In genomic region chr16:180921-181667, GRCh38 we compare ENCODE assay signal across 1 cellular context.
TF ChIP-seq lines count a peak whose summit lies in the region.

No MANE protein-coding gene starts in this region.

TF ChIP-seq in K562, 482 proteins besides CTCF, POLR2A, EP300 and RAD21 (continued from another document and continues in another):
- TF ChIP-seq, protein P1, sequence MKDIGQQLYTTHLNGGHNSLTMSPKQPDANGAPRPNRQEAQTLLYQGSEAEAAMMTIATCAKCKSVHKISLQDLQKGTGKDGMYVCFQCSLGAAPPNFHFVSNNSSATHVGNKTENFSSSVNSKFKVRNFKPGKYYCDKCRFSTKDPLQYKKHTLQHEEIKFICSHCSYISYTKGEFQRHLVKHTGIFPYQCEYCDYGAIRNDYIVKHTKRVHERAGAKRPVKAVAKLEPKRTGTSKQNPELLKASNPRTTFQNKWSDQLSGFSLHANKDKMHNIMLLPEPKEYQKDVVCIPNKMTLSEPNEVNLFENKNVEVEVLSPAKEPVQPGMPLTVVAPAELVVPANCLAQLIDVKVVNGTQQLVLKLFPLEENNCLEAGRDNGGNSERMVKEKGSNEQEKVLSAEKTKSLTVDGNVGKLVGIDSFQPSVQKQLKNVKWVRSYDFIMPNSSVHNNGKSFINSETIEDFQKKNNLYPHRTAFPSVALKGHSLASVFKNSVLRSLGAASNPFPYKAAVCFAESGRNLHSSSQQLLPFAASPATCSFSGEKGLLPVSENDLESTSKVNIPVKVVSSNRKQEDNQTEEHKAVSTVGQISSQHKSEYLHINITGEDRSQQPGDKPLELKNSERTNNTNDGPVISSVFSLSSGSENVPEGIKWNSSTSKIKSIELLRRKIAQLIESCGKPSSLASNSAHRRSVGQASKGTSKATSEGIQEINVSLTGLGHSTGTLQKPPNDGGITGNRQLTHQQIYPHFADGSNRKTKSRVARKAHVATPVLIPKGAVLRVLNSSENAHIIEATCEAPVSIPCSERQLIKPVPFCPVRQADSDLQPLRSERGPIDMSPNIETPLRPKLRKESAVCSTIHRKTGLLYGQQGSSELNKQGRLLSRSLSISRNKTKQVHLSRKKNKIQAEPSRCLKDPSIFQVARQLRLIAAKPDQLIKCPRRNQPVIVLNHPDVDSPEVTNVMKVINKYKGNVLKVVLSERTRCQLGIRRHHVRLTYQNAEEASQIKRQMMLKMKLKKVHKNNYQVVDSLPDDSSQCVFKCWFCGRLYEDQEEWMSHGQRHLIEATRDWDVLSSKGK (CRISPR knock-in tag; IDR thresholded peaks at IDR 0.05): no peak
- TF ChIP-seq PHB (CRISPR knock-in tag; IDR thresholded peaks at IDR 0.05) (peak; percentile 39; the same call in 1 of the 2 replicates), NCOA1 (IDR thresholded peaks at IDR 0.05; ENCODE audit: low read depth) (no peak), PRPF4 (IDR thresholded peaks at IDR 0.05; ENCODE audit: insufficient read depth, low read depth, low read length, poor library complexity, severe bottlenecking) (no peak), CUX1 (CRISPR knock-in tag; IDR thresholded peaks at IDR 0.05) (0 out of 2 replicates have a peak, but pooled peaks have one; percentile 44), ZBTB8A (IDR thresholded peaks at IDR 0.05; ENCODE audit: partially characterized antibody) (no peak), RBM25 (IDR thresholded peaks at IDR 0.05; ENCODE audit: low read depth, low read length, severe bottlenecking) (peak; percentile 99), ZNF121 (CRISPR knock-in tag; conservative IDR thresholded peaks at IDR 0.05) (peak; percentile 77), SREBF2 (CRISPR knock-in tag; IDR thresholded peaks at IDR 0.05) (no peak), NBN (IDR thresholded peaks at IDR 0.05; ENCODE audit: low read depth) (peak; percentile 44; the same call in 1 of the 2 replicates), RREB1 (CRISPR knock-in tag; IDR thresholded peaks at IDR 0.05) (peak; percentile 88)
- TF ChIP-seq, protein P2, sequence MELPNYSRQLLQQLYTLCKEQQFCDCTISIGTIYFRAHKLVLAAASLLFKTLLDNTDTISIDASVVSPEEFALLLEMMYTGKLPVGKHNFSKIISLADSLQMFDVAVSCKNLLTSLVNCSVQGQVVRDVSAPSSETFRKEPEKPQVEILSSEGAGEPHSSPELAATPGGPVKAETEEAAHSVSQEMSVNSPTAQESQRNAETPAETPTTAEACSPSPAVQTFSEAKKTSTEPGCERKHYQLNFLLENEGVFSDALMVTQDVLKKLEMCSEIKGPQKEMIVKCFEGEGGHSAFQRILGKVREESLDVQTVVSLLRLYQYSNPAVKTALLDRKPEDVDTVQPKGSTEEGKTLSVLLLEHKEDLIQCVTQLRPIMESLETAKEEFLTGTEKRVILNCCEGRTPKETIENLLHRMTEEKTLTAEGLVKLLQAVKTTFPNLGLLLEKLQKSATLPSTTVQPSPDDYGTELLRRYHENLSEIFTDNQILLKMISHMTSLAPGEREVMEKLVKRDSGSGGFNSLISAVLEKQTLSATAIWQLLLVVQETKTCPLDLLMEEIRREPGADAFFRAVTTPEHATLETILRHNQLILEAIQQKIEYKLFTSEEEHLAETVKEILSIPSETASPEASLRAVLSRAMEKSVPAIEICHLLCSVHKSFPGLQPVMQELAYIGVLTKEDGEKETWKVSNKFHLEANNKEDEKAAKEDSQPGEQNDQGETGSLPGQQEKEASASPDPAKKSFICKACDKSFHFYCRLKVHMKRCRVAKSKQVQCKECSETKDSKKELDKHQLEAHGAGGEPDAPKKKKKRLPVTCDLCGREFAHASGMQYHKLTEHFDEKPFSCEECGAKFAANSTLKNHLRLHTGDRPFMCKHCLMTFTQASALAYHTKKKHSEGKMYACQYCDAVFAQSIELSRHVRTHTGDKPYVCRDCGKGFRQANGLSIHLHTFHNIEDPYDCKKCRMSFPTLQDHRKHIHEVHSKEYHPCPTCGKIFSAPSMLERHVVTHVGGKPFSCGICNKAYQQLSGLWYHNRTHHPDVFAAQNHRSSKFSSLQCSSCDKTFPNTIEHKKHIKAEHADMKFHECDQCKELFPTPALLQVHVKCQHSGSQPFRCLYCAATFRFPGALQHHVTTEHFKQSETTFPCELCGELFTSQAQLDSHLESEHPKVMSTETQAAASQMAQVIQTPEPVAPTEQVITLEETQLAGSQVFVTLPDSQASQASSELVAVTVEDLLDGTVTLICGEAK (IDR thresholded peaks at IDR 0.05): peak; percentile 10; the same call in 1 of the 2 replicates
- TF ChIP-seq, protein P2 (CRISPR knock-in tag; IDR thresholded peaks at IDR 0.05): peak; percentile 79
